20 cellular contexts compared by ENCODE assay signal in the genomic region with DNA sequence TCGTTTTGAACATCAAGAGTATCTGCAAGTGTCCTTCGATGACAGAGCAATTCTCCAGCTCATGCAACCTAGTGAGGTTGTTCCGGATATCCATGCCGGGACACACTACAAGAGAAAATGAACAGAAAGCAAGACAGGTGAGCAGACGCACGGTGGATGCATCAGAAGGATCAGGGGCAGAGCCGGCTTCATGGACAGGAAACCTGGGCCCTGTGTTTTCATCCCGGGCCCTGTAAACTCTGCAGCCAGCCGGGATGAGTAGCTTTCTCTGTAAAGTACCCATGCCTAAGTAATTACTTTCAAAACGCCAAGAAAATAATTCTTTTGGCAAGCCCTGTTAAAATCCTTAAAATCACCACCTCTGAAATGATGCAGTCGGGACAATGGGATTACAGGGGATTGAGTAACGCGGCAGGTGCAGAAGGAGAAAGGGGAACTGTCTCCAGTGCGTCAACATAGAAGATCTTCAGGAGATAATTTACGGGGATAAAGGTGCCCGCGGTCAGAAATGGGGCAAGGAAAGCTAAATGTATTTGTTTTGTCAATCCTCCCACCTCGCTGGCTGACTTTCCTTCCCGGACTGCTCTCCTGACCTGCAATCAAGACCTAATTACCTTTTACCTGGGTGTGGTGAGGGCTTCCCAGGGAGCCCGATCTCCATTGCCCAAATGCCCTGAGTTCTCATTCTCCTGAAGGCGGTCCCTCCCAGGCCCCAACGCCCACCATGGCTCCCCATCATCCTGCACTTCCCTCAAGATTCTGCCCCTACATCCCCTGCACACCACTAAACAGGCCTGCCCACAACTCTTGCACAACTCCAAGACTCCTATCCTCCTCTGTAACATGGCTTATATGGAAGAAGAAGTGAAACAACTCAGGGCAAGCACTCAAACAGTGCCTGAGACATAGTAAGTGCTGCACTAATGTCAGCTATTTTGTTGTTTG. TPM values are rescaled to one million over a fixed set of nuclear protein-coding genes. Genes with fewer than 3 reads are reported as not detected.
DNase-seq lines count a peak whose midpoint lies in the region; ATAC-seq, FAIRE-seq and TF ChIP-seq lines count a peak whose summit lies in the region.
"Had no signal": no experiment of that assay in that cellular context is flagged by ENCODE, and none has a peak within 500 bp of the region (broad histone marks: within the 10 kb centered on the region; RNA-seq: fewer than 3 reads in every experiment).

No MANE protein-coding gene starts in this region.

- H3K4me3 Mint-ChIP-seq in dendritic cell treated with granulocyte-macrophage colony-stimulating factor and Interleukin-4, amounts not matched to agents 40 ng/mL and 50 ng/mL, for 4 days: peak overlapping the region; percentile 48
- H3K4me3 Mint-ChIP-seq: B cell, brain had no signal

- H3K4me3 ChIP-seq in pancreas: no peak overlapping the region
- H3K4me3 ChIP-seq: stomach had no signal

- ATAC-seq in pancreas: peak in 3 of 4 donors; percentile 8 to 49 (median 26)
- ATAC-seq in HG02852 (IDR thresholded peaks at IDR 0.05; ENCODE audit: unreplicated experiment): no peak

- DNase-seq in D341Med (ENCODE audit: low spot score): peak; percentile 58
- DNase-seq in MV-4-11 (lab: John Stamatoyannopoulos, UW): peak; percentile 99
- DNase-seq in pancreas: peak in 3 of 6 donors; percentile 7 to 23 (median 12)
- no peak for DNase-seq in NCI-H2029 (lab: John Stamatoyannopoulos, UW)
- DNase-seq in NCI-H1436 treated with DMSO at 0.1 percent for 48 hours (lab: John Stamatoyannopoulos, UW): no peak
- DNase-seq: activated CD8-positive, alpha-beta memory T cell treated with anti-CD3 and anti-CD28 coated beads, Interleukin-2, amount 50 U/mL, for 48 hours; activated naive CD4-positive, alpha-beta T cell; effector CD8-positive, alpha-beta T cell; KG1; kidney glomerular epithelial cell; NCI-H187 treated with DMSO at 0.1 percent for 48 hours; NCI-H69; RPMI8226; stomach; T-helper 2 cell had no signal

- H3K27ac Mint-ChIP-seq in dendritic cell treated with granulocyte-macrophage colony-stimulating factor and Interleukin-4, amounts not matched to agents 40 ng/mL and 50 ng/mL, for 4 days: peak overlapping the region; percentile 59
- H3K27ac Mint-ChIP-seq: B cell had no signal

- H3K9me3 Mint-ChIP-seq in dendritic cell treated with granulocyte-macrophage colony-stimulating factor and Interleukin-4, amounts not matched to agents 40 ng/mL and 50 ng/mL, for 4 days: no peaks in the 10 kb centered on the region

- H3K4me1 ChIP-seq in pancreas: peaks cover 15 to 21% (median 15%) of the 10 kb centered on the region in 3 donors

- 61 to 68% methylated on average over 22 of the region's 22 CpGs for WGBS in pancreas, 2 donors

- no peaks in the 10 kb centered on the region for H3K27me3 ChIP-seq in pancreas
- H3K27me3 ChIP-seq: stomach had no signal

- no peak for FAIRE-seq in pancreas (lab: Jason Lieb, UNC)
- FAIRE-seq: GM19239 had no signal

- peaks cover 15% of the 10 kb centered on the region for H3K36me3 Mint-ChIP-seq in dendritic cell treated with granulocyte-macrophage colony-stimulating factor and Interleukin-4, amounts not matched to agents 40 ng/mL and 50 ng/mL, for 4 days (ENCODE audit: low read depth)

- no peak overlapping the region for H3K27ac ChIP-seq in pancreas
- H3K27ac ChIP-seq: stomach had no signal

- H3K9me3 ChIP-seq in pancreas: no peaks in the 10 kb centered on the region
- H3K9me3 ChIP-seq: stomach had no signal

- intact Hi-C loops in dendritic cell treated with granulocyte-macrophage colony-stimulating factor and Interleukin-4, amounts not matched to agents 40 ng/mL and 50 ng/mL, for 4 days (cut with micrococcal nuclease): no loop called here
- intact Hi-C loops in pancreas (cut with DNase I): no loop called here

- peaks cover 0 to 14% (median 7%) of the 10 kb centered on the region in 3 donors for H3K36me3 ChIP-seq in pancreas

- no peaks in the 10 kb centered on the region for H3K27me3 Mint-ChIP-seq in dendritic cell treated with granulocyte-macrophage colony-stimulating factor and Interleukin-4, amounts not matched to agents 40 ng/mL and 50 ng/mL, for 4 days
- H3K27me3 Mint-ChIP-seq: brain had no signal

- no peak for TF ChIP-seq CTCF in pancreas (IDR thresholded peaks at IDR 0.05)

- H3K4me1 Mint-ChIP-seq in dendritic cell treated with granulocyte-macrophage colony-stimulating factor and Interleukin-4, amounts not matched to agents 40 ng/mL and 50 ng/mL, for 4 days (ENCODE audit: low read depth): peaks cover 70% of the 10 kb centered on the region

RNA-seq across cellular contexts. Expression of a gene that starts 26.1 kb away (rescaled TPM):
- 100 to 1,000 TPM in 5 of 6 donors, 10 to 100 TPM in 1; 90.5 to 205 (median 129) TPM for total RNA-seq in pancreas
- 10 to 100 TPM; 45.1 to 48.7 TPM for polyA plus RNA-seq in pancreas

Comparison
In these comparisons a context has a peak if more than half of its experiments do, and no peak if none do; other contexts are left out.
1. DNase-seq: peak in D341Med (single experiment) and MV-4-11 (single experiment); none in NCI-H2029 (single experiment) and NCI-H1436 treated with DMSO at 0.1 percent for 48 hours (single experiment).